In genomic region chr11:35083181-35084061, GRCh38 we compare ENCODE assay signal across 8 cellular contexts.
DNase-seq lines count a peak whose midpoint lies in the region; ATAC-seq and TF ChIP-seq lines count a peak whose summit lies in the region.

No MANE protein-coding gene starts in this region.

- peak overlapping the region in 1 of 2 donors; percentile 29 for H3K9ac ChIP-seq in duodenal mucosa (ENCODE audit: low read depth in 1 of 2, low read length in 2 of 2)

- peak; percentile 26; the same call in 1 of the 2 replicates for TF ChIP-seq RAD21 in Ishikawa (IDR thresholded peaks at IDR 0.05; ENCODE audit: low read depth)

- H3K27ac ChIP-seq in duodenal mucosa (ENCODE audit: low read depth, low read length), result peak overlapping the region; percentile 39
- H3K27ac ChIP-seq in muscle layer of duodenum (ENCODE audit: low read length), result peak overlapping the region; percentile 82

- DNase-seq in DMS79 treated with DMSO at 0.1 percent for 48 hours (lab: John Stamatoyannopoulos, UW), result peak; percentile 98
- DNase-seq in activated CD4-positive, alpha-beta T cell treated with anti-CD3 and anti-CD28 coated beads, Interleukin-2, amount 50 U/mL, for 48 hours, result peak; percentile 55 to 67
- peak; percentile 69 for DNase-seq in stimulated activated naive CD8-positive, alpha-beta T cell treated with anti-CD3 and anti-CD28 coated beads, Interleukin-15, Interleukin-2, amounts not matched to agents 100 U/mL and 50 U/mL, for 24 hours
- no peak for DNase-seq in COR-L47 (lab: John Stamatoyannopoulos, UW)

- H3K9me3 ChIP-seq in duodenal mucosa (ENCODE audit: control insufficient read depth in 1 of 2, low read length in 2 of 2), result no peaks in the 10 kb centered on the region
- no peaks in the 10 kb centered on the region for H3K9me3 ChIP-seq in muscle layer of duodenum (ENCODE audit: control insufficient read depth in 1 of 2, low read length in 2 of 2)

- H3K27me3 ChIP-seq in duodenal mucosa (ENCODE audit: control insufficient read depth in 1 of 2, insufficient read depth in 2 of 2, low read length in 2 of 2) (no peaks in the 10 kb centered on the region), muscle layer of duodenum (ENCODE audit: low read depth, low read length) (no peaks in the 10 kb centered on the region)

- H3K36me3 ChIP-seq in duodenal mucosa (ENCODE audit: control insufficient read depth in 1 of 2, insufficient read depth in 2 of 2, low read length in 2 of 2) (no peaks in the 10 kb centered on the region), muscle layer of duodenum (ENCODE audit: control insufficient read depth in 1 of 2, insufficient read depth in 2 of 2, low read length in 2 of 2) (no peaks in the 10 kb centered on the region)

- H3K4me3 ChIP-seq in duodenal mucosa (ENCODE audit: low read depth in 1 of 2, low read length in 2 of 2) (peak overlapping the region in 1 of 2 donors; percentile 25), muscle layer of duodenum (ENCODE audit: low read depth in 1 of 2, low read length in 2 of 2) (no peak overlapping the region)

- H3K4me1 ChIP-seq in duodenal mucosa (ENCODE audit: control insufficient read depth in 1 of 2, insufficient read depth in 2 of 2, low read length in 2 of 2) (peaks cover 17 to 30% of the 10 kb centered on the region in 2 donors), muscle layer of duodenum (ENCODE audit: control insufficient read depth in 1 of 2, insufficient read depth in 2 of 2, low read length in 2 of 2) (peaks cover 25 to 33% of the 10 kb centered on the region in 2 donors)

- TF ChIP-seq EP300 in Ishikawa (IDR thresholded peaks at IDR 0.05; ENCODE audit: borderline replicate concordance), result peak; percentile 95

- peak; percentile 56 for ATAC-seq in GM21619 (IDR thresholded peaks at IDR 0.05; ENCODE audit: unreplicated experiment)
- ATAC-seq in stimulated activated naive CD8-positive, alpha-beta T cell treated with anti-CD3 and anti-CD28 coated beads, Interleukin-15, Interleukin-2, amounts not matched to agents 100 U/mL and 50 U/mL, for 24 hours, result peak; percentile 80

TF ChIP-seq in Ishikawa, 13 proteins besides CTCF, POLR2A, EP300 and RAD21:
- TF ChIP-seq CEBPB (IDR thresholded peaks at IDR 0.05) (peak; percentile 39; the same call in 1 of the 2 replicates), FOXM1 (IDR thresholded peaks at IDR 0.05; ENCODE audit: borderline replicate concordance, low read depth) (peak; percentile 90), CREB1 (IDR thresholded peaks at IDR 0.05; ENCODE audit: low read depth) (no peak), YY1 (IDR thresholded peaks at IDR 0.05; ENCODE audit: low read depth) (peak; percentile 43; the same call in 1 of the 2 replicates), REST (IDR thresholded peaks at IDR 0.05; ENCODE audit: low read depth) (no peak), ZBTB7A (IDR thresholded peaks at IDR 0.05; ENCODE audit: low read depth) (no peak), TAF1 (IDR thresholded peaks at IDR 0.05; ENCODE audit: low read depth) (no peak), USF1 (IDR thresholded peaks at IDR 0.05) (no peak), TCF12 (IDR thresholded peaks at IDR 0.05; ENCODE audit: low read depth) (peak; percentile 93), TEAD4 (IDR thresholded peaks at IDR 0.05) (peak; percentile 90), EGR1 (IDR thresholded peaks at IDR 0.05) (no peak), MAX (IDR thresholded peaks at IDR 0.05) (peak; percentile 90), NFIC (IDR thresholded peaks at IDR 0.05) (peak; percentile 91)
